In genomic region chr4:70943115-70943514, GRCh38 we compare ENCODE assay signal across 9 cellular contexts. TPM values are rescaled to one million over a fixed set of nuclear protein-coding genes. Genes with fewer than 3 reads are reported as not detected.
DNase-seq lines count a peak whose midpoint lies in the region; ATAC-seq lines count a peak whose summit lies in the region.
"Had no signal": no experiment of that assay in that cellular context is flagged by ENCODE, and none has a peak within 500 bp of the region (broad histone marks: within the 10 kb centered on the region; RNA-seq: fewer than 3 reads in every experiment).

No MANE protein-coding gene starts in this region.

- no peak overlapping the region for H3K4me3 ChIP-seq in naive thymus-derived CD4-positive, alpha-beta T cell (ENCODE audit: low read length)

- peak overlapping the region in 1 of 9 donors; percentile 47 for H3K27ac Mint-ChIP-seq in naive thymus-derived CD4-positive, alpha-beta T cell
- no peak overlapping the region for H3K27ac Mint-ChIP-seq in activated CD4-positive, alpha-beta memory T cell treated with anti-CD3 and anti-CD28 coated beads, Interleukin-2, amount 10 ng/mL, durations not matched to agents 7 days and 5 days

- peaks cover 0 to 31% (median 25%) of the 10 kb centered on the region in 5 donors for H3K36me3 Mint-ChIP-seq in naive thymus-derived CD4-positive, alpha-beta T cell
- H3K36me3 Mint-ChIP-seq in activated CD4-positive, alpha-beta memory T cell treated with anti-CD3 and anti-CD28 coated beads, Interleukin-2, amount 10 ng/mL, durations not matched to agents 7 days and 5 days (ENCODE audit: low read depth): peaks cover 4% of the 10 kb centered on the region

- peaks cover 0 to 4% (median 0%) of the 10 kb centered on the region in 11 donors for H3K9me3 Mint-ChIP-seq in naive thymus-derived CD4-positive, alpha-beta T cell
- peaks cover 2% of the 10 kb centered on the region for H3K9me3 Mint-ChIP-seq in activated CD4-positive, alpha-beta memory T cell treated with anti-CD3 and anti-CD28 coated beads, Interleukin-2, amount 10 ng/mL, durations not matched to agents 7 days and 5 days

- no peak overlapping the region for H3K4me3 Mint-ChIP-seq in naive thymus-derived CD4-positive, alpha-beta T cell
- no peak overlapping the region for H3K4me3 Mint-ChIP-seq in activated CD4-positive, alpha-beta memory T cell treated with anti-CD3 and anti-CD28 coated beads, Interleukin-2, amount 10 ng/mL, durations not matched to agents 7 days and 5 days

- peaks cover 10 to 47% (median 18%) of the 10 kb centered on the region in 7 donors for H3K4me1 Mint-ChIP-seq in naive thymus-derived CD4-positive, alpha-beta T cell
- H3K4me1 Mint-ChIP-seq in activated CD4-positive, alpha-beta memory T cell treated with anti-CD3 and anti-CD28 coated beads, Interleukin-2, amount 10 ng/mL, durations not matched to agents 7 days and 5 days: no peaks in the 10 kb centered on the region

- H3K27me3 Mint-ChIP-seq in naive thymus-derived CD4-positive, alpha-beta T cell: no peaks in the 10 kb centered on the region
- H3K27me3 Mint-ChIP-seq in activated CD4-positive, alpha-beta memory T cell treated with anti-CD3 and anti-CD28 coated beads, Interleukin-2, amount 10 ng/mL, durations not matched to agents 7 days and 5 days: no peaks in the 10 kb centered on the region

- H3K9me3 ChIP-seq in KOPT-K1 (ENCODE audit: insufficient read depth, low read length, poor library complexity, severe bottlenecking): peaks cover 21% of the 10 kb centered on the region
- H3K9me3 ChIP-seq in naive thymus-derived CD4-positive, alpha-beta T cell (ENCODE audit: control insufficient read depth in 2 of 3, low read length in 3 of 3): no peaks in the 10 kb centered on the region

- POLR2A ChIA-PET in naive thymus-derived CD4-positive, alpha-beta T cell (lab: Charles Lee): no interaction called here
- POLR2A ChIA-PET in activated CD4-positive, alpha-beta memory T cell treated with anti-CD3 and anti-CD28 coated beads, Interleukin-2, amount 10 ng/mL, durations not matched to agents 7 days and 5 days (lab: Charles Lee): no interaction called here

- H3K4me1 ChIP-seq in naive thymus-derived CD4-positive, alpha-beta T cell (ENCODE audit: control insufficient read depth in 2 of 2, insufficient read depth in 2 of 2, low read length in 2 of 2): no peaks in the 10 kb centered on the region

- CTCF ChIA-PET in naive thymus-derived CD4-positive, alpha-beta T cell (lab: Charles Lee): interaction anchor here (1.0 kb wide), 1 partner anchor 15 kb away, joined by 3 read pairs; no protein-coding TSS in a partner anchor
- CTCF ChIA-PET in activated CD4-positive, alpha-beta memory T cell treated with anti-CD3 and anti-CD28 coated beads, Interleukin-2, amount 10 ng/mL, durations not matched to agents 7 days and 5 days (lab: Charles Lee): no interaction called here

- no peaks in the 10 kb centered on the region for H3K27me3 ChIP-seq in naive thymus-derived CD4-positive, alpha-beta T cell (ENCODE audit: control insufficient read depth in 2 of 2, insufficient read depth in 2 of 2, low read length in 2 of 2)

- ATAC-seq in GM19043 (IDR thresholded peaks at IDR 0.05; ENCODE audit: low read depth, unreplicated experiment) (peak; percentile 60), HG02840 (IDR thresholded peaks at IDR 0.05; ENCODE audit: low FRiP score, unreplicated experiment) (peak; percentile 61), left lobe of liver (no peak)
- ATAC-seq in naive thymus-derived CD4-positive, alpha-beta T cell: peak; percentile 55
- ATAC-seq: left cardiac atrium had no signal

- peak overlapping the region; percentile 4 for H3K27ac ChIP-seq in KOPT-K1 (ENCODE audit: low read depth, low read length, poor library complexity, severe bottlenecking)
- H3K27ac ChIP-seq in naive thymus-derived CD4-positive, alpha-beta T cell (ENCODE audit: low read depth, low read length): no peak overlapping the region

- intact Hi-C loops in naive thymus-derived CD4-positive, alpha-beta T cell (cut with micrococcal nuclease): no loop called here

- DNase-seq in naive thymus-derived CD4-positive, alpha-beta T cell: no peak
- no peak for DNase-seq in activated CD4-positive, alpha-beta memory T cell treated with anti-CD3 and anti-CD28 coated beads, Interleukin-2, amount 10 ng/mL, durations not matched to agents 7 days and 5 days
- DNase-seq in left lobe of liver (ENCODE audit: low spot score): no peak
- no peak for DNase-seq in NCI-H526 (lab: John Stamatoyannopoulos, UW)
- DNase-seq: GOT3, left cardiac atrium had no signal

- peaks cover 24% of the 10 kb centered on the region; the same call in 1 of the 2 replicates for H3K36me3 ChIP-seq in KOPT-K1 (ENCODE audit: insufficient read depth, low read length)
- H3K36me3 ChIP-seq in naive thymus-derived CD4-positive, alpha-beta T cell (ENCODE audit: control insufficient read depth in 2 of 3, insufficient read depth in 3 of 3, low read length in 3 of 3): no peaks in the 10 kb centered on the region

RNA-seq across cellular contexts. Expression of gene MOB1B, which starts 40.9 kb away (rescaled TPM):
- total RNA-seq in naive thymus-derived CD4-positive, alpha-beta T cell: 10 to 100 TPM; 12.0 to 20.3 (median 13.5) TPM
- 1 to 10 TPM; 2.0 to 2.1 TPM for polyA plus RNA-seq in naive thymus-derived CD4-positive, alpha-beta T cell
- total RNA-seq in activated CD4-positive, alpha-beta memory T cell treated with anti-CD3 and anti-CD28 coated beads, Interleukin-2, amount 10 ng/mL, durations not matched to agents 7 days and 5 days: 10 to 100 TPM; 15.3 to 15.9 TPM
- 6.0 TPM for total RNA-seq in left lobe of liver

RNA-seq across cellular contexts. Expression of gene DCK, which starts 50.3 kb away (rescaled TPM):
- 10 to 100 TPM; 19.8 to 72.8 (median 47.7) TPM for total RNA-seq in naive thymus-derived CD4-positive, alpha-beta T cell
- polyA plus RNA-seq in naive thymus-derived CD4-positive, alpha-beta T cell: 10 to 100 TPM; 60.5 to 86.1 TPM
- 10 to 100 TPM; 79.0 to 85.1 TPM for total RNA-seq in activated CD4-positive, alpha-beta memory T cell treated with anti-CD3 and anti-CD28 coated beads, Interleukin-2, amount 10 ng/mL, durations not matched to agents 7 days and 5 days
- total RNA-seq in left lobe of liver: 1.9 TPM
